Comparison of ENCODE assay signal across 11 cellular contexts in the genomic region with DNA sequence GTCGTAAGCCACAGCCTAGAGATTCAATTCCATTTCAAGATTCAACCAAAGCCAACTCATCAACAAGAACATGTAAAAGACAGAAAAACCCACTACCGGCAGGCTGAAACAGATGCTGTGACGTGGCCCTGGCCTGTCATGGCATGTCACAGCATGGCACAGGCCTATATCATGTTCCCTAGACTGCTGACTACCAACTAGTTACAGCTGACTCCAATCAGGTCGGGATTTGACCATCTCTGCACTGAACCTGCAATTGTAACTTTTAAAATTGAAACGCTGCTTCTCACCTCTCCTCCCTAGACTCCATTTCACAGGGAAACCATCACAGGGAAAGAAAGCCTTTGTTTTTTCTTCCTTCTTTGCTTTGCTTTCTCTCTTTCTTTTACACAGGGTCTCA. TPM values are rescaled to one million over a fixed set of nuclear protein-coding genes. Genes with fewer than 3 reads are reported as not detected.
A peak's percentile ranks its signal among the peaks of the same experiment; 100 is the strongest.
DNase-seq lines count a peak whose midpoint lies in the region; ATAC-seq, FAIRE-seq and TF ChIP-seq lines count a peak whose summit lies in the region.
"Not testable (repeated sequence)": the region's sequence is repeated elsewhere in the genome, so short reads cannot be mapped to it uniquely, and the experiment has no call there.
"Had no signal": no experiment of that assay in that cellular context is flagged by ENCODE, and none has a peak within 500 bp of the region (broad histone marks: within the 10 kb centered on the region; RNA-seq: fewer than 3 reads in every experiment).

No MANE protein-coding gene starts in this region.

- H3K36me3 ChIP-seq in BLaER1; GM23338 (ENCODE audit: insufficient read depth); esophagus (ENCODE audit: control insufficient read depth in 2 of 2, insufficient read depth in 2 of 2, low read length in 1 of 2); keratinocyte (ENCODE audit: control insufficient read depth in 2 of 2, extremely low read depth in 1 of 2, insufficient read depth in 2 of 2, low read length in 2 of 2); smooth muscle cell (ENCODE audit: low read depth): not testable (repeated sequence)

- H3K4me3 Mint-ChIP-seq in GM23338; activated CD8-positive, alpha-beta T cell treated with anti-CD3 and anti-CD28 coated beads, Interleukin-2, amount 10 ng/mL, durations not matched to agents 7 days and 5 days; MCF 10A (ENCODE audit: unreplicated experiment): not testable (repeated sequence)

- peaks cover 21% of the 10 kb centered on the region for H3K4me1 ChIP-seq in BLaER1
- H3K4me1 ChIP-seq in GM23338 (ENCODE audit: insufficient read depth); smooth muscle cell (ENCODE audit: low read depth): not testable (repeated sequence)
- H3K4me1 ChIP-seq in esophagus (ENCODE audit: control insufficient read depth in 2 of 2, insufficient read depth in 2 of 2, low read length in 1 of 2): peaks cover 0 to 17% of the 10 kb centered on the region in 2 donors
- peaks cover 21% of the 10 kb centered on the region for H3K4me1 ChIP-seq in keratinocyte (ENCODE audit: control insufficient read depth, extremely low read depth, insufficient read depth, low read length)

- WGBS in esophagus, 2 donors: 58 to 64% methylated on average over 4 to 5 of the region's 5 CpGs
- WGBS in smooth muscle cell (ENCODE audit: low lambda C conversion rate): 75% methylated on average over 5 of the region's 5 CpGs

- H3K4me2 ChIP-seq in BLaER1 (peak overlapping the region; percentile 31), keratinocyte (ENCODE audit: control insufficient read depth, extremely low read depth, insufficient read depth, low read depth, low read length) (peak overlapping the region; percentile 69)
- not testable (repeated sequence) for H3K4me2 ChIP-seq in GM23338, smooth muscle cell

- H3K9me2 ChIP-seq in GM23338 (ENCODE audit: insufficient read depth): not testable (repeated sequence)

- dilution Hi-C loops in keratinocyte (cut with MboI; ENCODE audit: extremely low pct_ligation_motif_present, low sequenced_read_pairs): not testable (repeated sequence)

- H3K9me3 ChIP-seq in BLaER1 (peaks cover 53% of the 10 kb centered on the region), keratinocyte (ENCODE audit: control insufficient read depth, low read depth, low read length) (peaks cover 13% of the 10 kb centered on the region)
- H3K9me3 ChIP-seq in esophagus (ENCODE audit: control insufficient read depth in 2 of 2, insufficient read depth in 1 of 2, low read depth in 1 of 2, low read length in 1 of 2); smooth muscle cell (replicated peaks; ENCODE audit: low read depth): not testable (repeated sequence)

- H3F3A ChIP-seq in GM23338 (replicated peaks; ENCODE audit: low read depth); smooth muscle cell (ENCODE audit: low read depth): not testable (repeated sequence)

- POLR2A ChIA-PET in RWPE1 (lab: Yijun Ruan, JAX; ENCODE audit: low non-redundant PET); activated CD8-positive, alpha-beta T cell treated with anti-CD3 and anti-CD28 coated beads, Interleukin-2, amount 10 ng/mL, durations not matched to agents 7 days and 5 days (lab: Charles Lee): not testable (repeated sequence)
- POLR2A ChIA-PET in MCF 10A (lab: Yijun Ruan, JAX): interaction anchor here (0.7 to 1.6 kb wide), 4 partner anchors 14 to 127 kb away, joined by 3 to 4 read pairs (median 3); no protein-coding TSS in a partner anchor

- not testable (repeated sequence) for H3K9ac ChIP-seq in BLaER1; smooth muscle cell (ENCODE audit: low read depth)
- peak overlapping the region; percentile 45 for H3K9ac ChIP-seq in keratinocyte (ENCODE audit: control insufficient read depth, extremely low read depth, insufficient read depth, low read length)

- H3K4me1 Mint-ChIP-seq in GM23338; activated CD8-positive, alpha-beta T cell treated with anti-CD3 and anti-CD28 coated beads, Interleukin-2, amount 10 ng/mL, durations not matched to agents 7 days and 5 days (ENCODE audit: low read depth): not testable (repeated sequence)
- H3K4me1 Mint-ChIP-seq in MCF 10A (ENCODE audit: insufficient read depth, unreplicated experiment): peaks cover 18% of the 10 kb centered on the region

- FAIRE-seq in keratinocyte (lab: Jason Lieb, UNC): peak; percentile 100

- peaks cover 10% of the 10 kb centered on the region for H3K27me3 Mint-ChIP-seq in GM23338 (ENCODE audit: insufficient read depth, low read depth, poor library complexity)
- H3K27me3 Mint-ChIP-seq in activated CD8-positive, alpha-beta T cell treated with anti-CD3 and anti-CD28 coated beads, Interleukin-2, amount 10 ng/mL, durations not matched to agents 7 days and 5 days (ENCODE audit: low read depth); MCF 10A (ENCODE audit: insufficient read depth, unreplicated experiment): not testable (repeated sequence)

- H3K27ac ChIP-seq in BLaER1: peak overlapping the region; percentile 56
- H3K27ac ChIP-seq in GM23338 (ENCODE audit: low read depth): not testable (repeated sequence)
- peak overlapping the region; percentile 73 for H3K27ac ChIP-seq in RWPE1
- H3K27ac ChIP-seq in esophagus (ENCODE audit: low read depth in 2 of 2, low read length in 1 of 2): peak overlapping the region; percentile 77 to 81
- peak overlapping the region; percentile 83 for H3K27ac ChIP-seq in keratinocyte (ENCODE audit: control insufficient read depth, insufficient read depth, low read length)
- H3K27ac ChIP-seq in smooth muscle cell (ENCODE audit: low read depth): peak overlapping the region; percentile 36

- intact Hi-C loops in MCF 10A (cut with micrococcal nuclease): not testable (repeated sequence)

- H3K9me1 ChIP-seq in keratinocyte (ENCODE audit: control insufficient read depth, extremely low read depth, insufficient read depth, low read length): not testable (repeated sequence)

- CTCF ChIA-PET in RWPE1 (lab: Yijun Ruan, JAX): not testable (repeated sequence)
- CTCF ChIA-PET in activated CD8-positive, alpha-beta T cell treated with anti-CD3 and anti-CD28 coated beads, Interleukin-2, amount 10 ng/mL, durations not matched to agents 7 days and 5 days (lab: Charles Lee): interaction anchor here (0.8 to 1.5 kb wide), 2 partner anchors 15 to 103 kb away, joined by 3 read pairs; partner anchors contain the start of gene AKR1B1
- CTCF ChIA-PET in MCF 10A (lab: Yijun Ruan, JAX): interaction anchor here (0.6 to 1.5 kb wide), 6 partner anchors 14 to 1776 kb away, joined by 3 to 9 read pairs (median 5); no protein-coding TSS in a partner anchor

- ATAC-seq in GM23338; activated CD8-positive, alpha-beta T cell treated with anti-CD3 and anti-CD28 coated beads, Interleukin-2, amount 10 ng/mL, durations not matched to agents 7 days and 5 days: not testable (repeated sequence)

- not testable (repeated sequence) for H3K27ac Mint-ChIP-seq in GM23338; MCF 10A (ENCODE audit: low read depth, unreplicated experiment)
- H3K27ac Mint-ChIP-seq in activated CD8-positive, alpha-beta T cell treated with anti-CD3 and anti-CD28 coated beads, Interleukin-2, amount 10 ng/mL, durations not matched to agents 7 days and 5 days: peak overlapping the region; percentile 22

- H3K9me3 Mint-ChIP-seq in GM23338: peaks cover 23% of the 10 kb centered on the region
- not testable (repeated sequence) for H3K9me3 Mint-ChIP-seq in activated CD8-positive, alpha-beta T cell treated with anti-CD3 and anti-CD28 coated beads, Interleukin-2, amount 10 ng/mL, durations not matched to agents 7 days and 5 days (ENCODE audit: insufficient read depth); MCF 10A (ENCODE audit: unreplicated experiment)

- not testable (repeated sequence) for H4K20me1 ChIP-seq in BLaER1; GM23338 (replicated peaks; ENCODE audit: insufficient read depth); keratinocyte (ENCODE audit: control insufficient read depth, extremely low read depth, insufficient read depth, low read length); smooth muscle cell (ENCODE audit: low read depth)

- H2AFZ ChIP-seq in GM23338 (0 out of 2 replicates have a peak overlapping the region, but pooled peaks have one; percentile 52), keratinocyte (ENCODE audit: control insufficient read depth, low read length) (peak overlapping the region; percentile 38)
- not testable (repeated sequence) for H2AFZ ChIP-seq in smooth muscle cell (ENCODE audit: low read depth)

- TF ChIP-seq CTCF in GM23338 (conservative IDR thresholded peaks at IDR 0.05; ENCODE audit: low read depth in 2 of 2); RWPE1 (conservative IDR thresholded peaks at IDR 0.05; ENCODE audit: low read depth); MCF 10A (IDR thresholded peaks at IDR 0.05; ENCODE audit: unreplicated experiment); keratinocyte (optimal IDR thresholded peaks at IDR 0.05 in 1 of 3, IDR thresholded peaks at IDR 0.05 in 1 of 3, conservative IDR thresholded peaks at IDR 0.05 in 1 of 3; ENCODE audit: extremely low read depth in 1 of 3, insufficient read depth in 2 of 3, low read length in 3 of 3); smooth muscle cell (IDR thresholded peaks at IDR 0.05; ENCODE audit: borderline replicate concordance, insufficient read depth, poor library complexity, severe bottlenecking): not testable (repeated sequence)

- DNase-seq in GM23338 (ENCODE audit: low spot score); activated CD8-positive, alpha-beta T cell treated with anti-CD3 and anti-CD28 coated beads, Interleukin-2, amount 10 ng/mL, durations not matched to agents 7 days and 5 days; smooth muscle cell (lab: John Stamatoyannopoulos, UW; ENCODE audit: unreplicated experiment): not testable (repeated sequence)
- DNase-seq in RWPE1 (ENCODE audit: low spot score): peak; percentile 25
- DNase-seq in MCF 10A (ENCODE audit: unreplicated experiment): peak; percentile 30
- peak; percentile 59 for DNase-seq in keratinocyte (ENCODE audit: low read depth, low spot score)

- H3K36me3 Mint-ChIP-seq in GM23338 (ENCODE audit: low read depth); activated CD8-positive, alpha-beta T cell treated with anti-CD3 and anti-CD28 coated beads, Interleukin-2, amount 10 ng/mL, durations not matched to agents 7 days and 5 days (ENCODE audit: low read depth); MCF 10A (ENCODE audit: insufficient read depth, unreplicated experiment): not testable (repeated sequence)

- BruUV-seq in MCF 10A (replicated peaks; lab: Mats Ljungman, UMichigan): not testable (repeated sequence)

- not testable (repeated sequence) for H3K27me3 ChIP-seq in BLaER1; GM23338 (ENCODE audit: insufficient read depth); esophagus (ENCODE audit: control insufficient read depth in 1 of 2, insufficient read depth in 2 of 2, low read length in 2 of 2); keratinocyte (ENCODE audit: control insufficient read depth, extremely low read depth, insufficient read depth, low read length); smooth muscle cell (ENCODE audit: low read depth)

- not testable (repeated sequence) for H3K4me3 ChIP-seq in BLaER1; GM23338; esophagus (ENCODE audit: low read depth in 1 of 2, low read length in 2 of 2); smooth muscle cell
- peak overlapping the region in 1 of 3 experiments; percentile 26 for H3K4me3 ChIP-seq in keratinocyte (ENCODE audit: control insufficient read depth in 2 of 3, extremely low read depth in 1 of 3, insufficient read depth in 2 of 3, low read depth in 1 of 3, low read length in 3 of 3)

- not testable (repeated sequence) for H3K79me2 ChIP-seq in GM23338 (replicated peaks; ENCODE audit: insufficient read depth); keratinocyte (ENCODE audit: control insufficient read depth, insufficient read depth, low read length); smooth muscle cell (ENCODE audit: low read depth)

RNA-seq across cellular contexts. Expression of gene AKR1B15, which starts 12.7 kb away (rescaled TPM):
- 0.08 TPM in 1 of 2 replicates, not detected in the other for total RNA-seq in GM23338 (2014; rRNA removed; shearing (Covaris generic))
- polyA plus RNA-seq in GM23338 (2016; fragmentation: Nextera tagmentation; extraction: Ambion mirVana) (0.17 TPM in 1 of 2 replicates, not detected in the other), esophagus (under 1 TPM; 0.24 to 0.86 TPM), keratinocyte (0.15 to 0.48 TPM (median 0.28 TPM) in 3 replicates), smooth muscle cell (0.43 and 0.51 TPM in 2 replicates)
- not detected for total RNA-seq in activated CD8-positive, alpha-beta T cell treated with anti-CD3 and anti-CD28 coated beads, Interleukin-2, amount 10 ng/mL, durations not matched to agents 7 days and 5 days
- total RNA-seq in MCF 10A (2022) (not detected in 2 replicates), smooth muscle cell (0.40 and 0.81 TPM in 2 replicates)
- polyA plus RNA-seq in keratinocyte (2011; ENCODE audit: low read depth): 2.2 TPM
- 0.14 and 0.15 TPM in 2 replicates for polyA plus RNA-seq in keratinocyte (2011; cell fraction: cytosol; rRNA removed)
- 0.25 and 0.28 TPM in 2 replicates for polyA plus RNA-seq in keratinocyte (2011; cell fraction: nucleus; rRNA removed)
- polyA plus RNA-seq in keratinocyte (2012; ENCODE audit: low replicate concordance): 0.06 and 0.72 TPM in 2 replicates
- polyA minus RNA-seq in keratinocyte: 0.22 to 0.23 TPM in 2 of 3 replicates, not detected in the other
- polyA minus RNA-seq in keratinocyte (2011; cell fraction: cytosol; rRNA and poly(A)+ RNA removed): not detected
- not detected in 2 replicates for polyA minus RNA-seq in keratinocyte (2011; cell fraction: nucleus; rRNA and poly(A)+ RNA removed)
- total RNA-seq: A172, IMR-90 had no signal
- polyA plus RNA-seq: IMR-90, SK-N-SH had no signal

RNA-seq across cellular contexts. Expression of gene AKR1B10, which starts 34.2 kb away (rescaled TPM):
- total RNA-seq in GM23338 (2014; rRNA removed; shearing (Covaris generic)): 0.69 TPM in 1 of 2 replicates, not detected in the other
- polyA plus RNA-seq in GM23338 (2016; fragmentation: Nextera tagmentation; extraction: Ambion mirVana) (0.27 TPM in 1 of 2 replicates, not detected in the other), esophagus (100 to 1,000 TPM; 104 to 183 TPM), keratinocyte (2.7 to 22.5 TPM (median 13.2 TPM) in 3 replicates), smooth muscle cell (0.93 TPM in 1 of 2 replicates, not detected in the other)
- not detected for total RNA-seq in activated CD8-positive, alpha-beta T cell treated with anti-CD3 and anti-CD28 coated beads, Interleukin-2, amount 10 ng/mL, durations not matched to agents 7 days and 5 days
- total RNA-seq in MCF 10A (2022) (0.42 and 0.49 TPM in 2 replicates), smooth muscle cell (0.54 TPM in 1 of 2 replicates, not detected in the other)
- polyA plus RNA-seq in keratinocyte (2011; ENCODE audit: low read depth): 9.6 TPM
- polyA plus RNA-seq in keratinocyte (2011; cell fraction: cytosol; rRNA removed): 4.6 and 8.0 TPM in 2 replicates
- polyA plus RNA-seq in keratinocyte (2011; cell fraction: nucleus; rRNA removed): 4.2 and 7.1 TPM in 2 replicates
- polyA plus RNA-seq in keratinocyte (2012; ENCODE audit: low replicate concordance): 2.3 and 19.2 TPM in 2 replicates
- polyA minus RNA-seq in keratinocyte: 0.62 to 10.2 TPM (median 6.8 TPM) in 3 replicates
- 3.3 TPM for polyA minus RNA-seq in keratinocyte (2011; cell fraction: cytosol; rRNA and poly(A)+ RNA removed)
- 1.1 and 1.5 TPM in 2 replicates for polyA minus RNA-seq in keratinocyte (2011; cell fraction: nucleus; rRNA and poly(A)+ RNA removed)
